8 cellular contexts compared by ENCODE assay signal in genomic region chr12:111841750-111842555, GRCh38. TPM values are rescaled to one million over a fixed set of nuclear protein-coding genes. Genes with fewer than 3 reads are reported as not detected.
DNase-seq lines count a peak whose midpoint lies in the region; ATAC-seq and TF ChIP-seq lines count a peak whose summit lies in the region.

Gene MAPKAPK5, plus strand, starts transcription at chr12:111842228. Its CDS starts 506 bp downstream, at chr12:111842734.

- no peaks in the 10 kb centered on the region for H3K27me3 ChIP-seq in right atrium auricular region
- H3K27me3 ChIP-seq in psoas muscle (ENCODE audit: insufficient read depth in 3 of 3, low read length in 2 of 3) = no peaks in the 10 kb centered on the region

- H3K36me3 ChIP-seq in right atrium auricular region (peaks cover 10% of the 10 kb centered on the region), psoas muscle (ENCODE audit: insufficient read depth in 1 of 2, low read depth in 1 of 2) (peaks cover 5 to 20% of the 10 kb centered on the region in 2 donors), urinary bladder (ENCODE audit: insufficient read depth) (no peaks in the 10 kb centered on the region)

- ATAC-seq in GM18502 (IDR thresholded peaks at IDR 0.05; ENCODE audit: poor library complexity, unreplicated experiment) = peak; percentile 81
- ATAC-seq in HG02943 (IDR thresholded peaks at IDR 0.05; ENCODE audit: low read depth, unreplicated experiment) = peak; percentile 79
- peak; percentile 94 to 98 (median 96) for ATAC-seq in psoas muscle

- peaks cover 0 to 37% of the 10 kb centered on the region in 2 donors for H3K4me1 ChIP-seq in right atrium auricular region
- peaks cover 31% of the 10 kb centered on the region for H3K4me1 ChIP-seq in psoas muscle
- H3K4me1 ChIP-seq in urinary bladder (ENCODE audit: insufficient read depth) = no peaks in the 10 kb centered on the region

- intact Hi-C loops in psoas muscle (cut with DNase I) = no loop called here

- DNase-seq in NCI-H187 treated with DMSO at 0.1 percent for 48 hours (lab: John Stamatoyannopoulos, UW) (peak; percentile 65), T-helper 2 cell (peak; percentile 85 to 97 (median 96)), right atrium auricular region (ENCODE audit: low spot score) (peak; percentile 96), psoas muscle (peak; percentile 96 to 98)

- H3K27ac ChIP-seq in angular gyrus (ENCODE audit: low read depth, low read length) (peak within 1 kb of the TSS; percentile 97), right atrium auricular region (peak within 1 kb of the TSS; percentile 93 to 97), psoas muscle (peak within 1 kb of the TSS; percentile 94), urinary bladder (ENCODE audit: low read depth) (peak within 1 kb of the TSS; percentile 96)

- peak in 1 of 2 donors; percentile 2 for TF ChIP-seq CTCF in right atrium auricular region (IDR thresholded peaks at IDR 0.05)
- TF ChIP-seq CTCF in psoas muscle (IDR thresholded peaks at IDR 0.05) = no peak

- H3K4me3 ChIP-seq in right atrium auricular region = peak within 1 kb of the TSS; percentile 91 to 94
- H3K4me3 ChIP-seq in psoas muscle = peak within 1 kb of the TSS; percentile 87
- H3K4me3 ChIP-seq in urinary bladder (ENCODE audit: low read depth, low read length) = peak within 1 kb of the TSS; percentile 95

- H3K9me3 ChIP-seq in right atrium auricular region = no peaks in the 10 kb centered on the region
- no peaks in the 10 kb centered on the region for H3K9me3 ChIP-seq in psoas muscle

- 0 to 1% (median 1%) methylated on average over 68 to 84 of the region's 84 CpGs for WGBS in psoas muscle, 3 donors
- under 1% methylated on average over 84 of the region's 84 CpGs for WGBS in urinary bladder

RNA-seq across cellular contexts. Expression of gene MAPKAPK5, which starts in this region (rescaled TPM):
- 10 to 100 TPM; 30.9 to 42.5 TPM for total RNA-seq in right atrium auricular region
- total RNA-seq in psoas muscle = 10 to 100 TPM; 23.9 to 36.0 (median 31.0) TPM
- polyA plus RNA-seq in psoas muscle = 10 to 100 TPM; 21.7 to 41.2 (median 39.8) TPM
- 37.0 TPM for total RNA-seq in urinary bladder
- 26.2 TPM for polyA plus RNA-seq in urinary bladder

Comparison
In these comparisons a context has a peak if more than half of its experiments do, and no peak if none do; other contexts are left out.
1. Peak in every context shown above with its lines: DNase-seq, ATAC-seq, H3K4me3 ChIP-seq and H3K27ac ChIP-seq.